Comparison of ENCODE assay signal across 16 cellular contexts in genomic region chr10:79087721-79088120, GRCh38. TPM values are rescaled to one million over a fixed set of nuclear protein-coding genes. Genes with fewer than 3 reads are reported as not detected.
A peak's percentile ranks its signal among the peaks of the same experiment; 100 is the strongest.
DNase-seq lines count a peak whose midpoint lies in the region; ATAC-seq and TF ChIP-seq lines count a peak whose summit lies in the region.
"Had no signal": no experiment of that assay in that cellular context is flagged by ENCODE, and none has a peak within 500 bp of the region (broad histone marks: within the 10 kb centered on the region; RNA-seq: fewer than 3 reads in every experiment).

No MANE protein-coding gene starts in this region.

- H3K4me3 ChIP-seq in heart right ventricle (no peak overlapping the region), esophagus squamous epithelium (peak overlapping the region in 2 of 4 donors; percentile 4 to 39), trophoblast cell (ENCODE audit: low read depth, low read length) (no peak overlapping the region)
- H3K4me3 ChIP-seq: SJCRH30, smooth muscle cell had no signal

- no peak overlapping the region for H4K91ac ChIP-seq in trophoblast cell (ENCODE audit: low read depth, low read length)

- intact Hi-C loops in heart right ventricle (cut with DNase I) (no loop called here), Right ventricle myocardium inferior (cut with DNase I) (no loop called here), esophagus squamous epithelium (cut with DNase I) (no loop called here)

- H3K27ac ChIP-seq in heart right ventricle (peak overlapping the region in 8 of 10 donors; percentile 50 to 83 (median 61)), esophagus squamous epithelium (peak overlapping the region; percentile 63 to 98 (median 70)), trophoblast cell (ENCODE audit: low read depth, low read length) (no peak overlapping the region)
- H3K27ac ChIP-seq: SJCRH30 had no signal

- DNase-seq in heart right ventricle = no peak
- DNase-seq in Right ventricle myocardium inferior (ENCODE audit: missing footprints) = no peak
- no peak for DNase-seq in esophagus squamous epithelium (lab: John Stamatoyannopoulos, UW)
- DNase-seq in trophoblast cell = no peak
- DNase-seq in nucleus accumbens (lab: John Stamatoyannopoulos, UW) = no peak
- DNase-seq in stimulated activated CD4-positive, alpha-beta T cell treated with anti-CD3 and anti-CD28 coated beads, Interleukin-4, amount 100 ng/mL, for 4 hours = no peak
- no peak for DNase-seq in HPDE6-E6E7 (ENCODE audit: extremely low spot score)
- DNase-seq: activated CD8-positive, alpha-beta T cell treated with anti-CD3 and anti-CD28 coated beads for 36 hours; COR-L47; effector memory CD4-positive, alpha-beta T cell; HCEC 1CT; occipital lobe; SJCRH30; stimulated activated naive CD8-positive, alpha-beta T cell treated with anti-CD3 and anti-CD28 coated beads, Interleukin-15, Interleukin-2, amounts not matched to agents 100 U/mL and 50 U/mL, for 24 hours had no signal

- H3K18ac ChIP-seq in trophoblast cell (ENCODE audit: low read length) = no peak overlapping the region

- no peaks in the 10 kb centered on the region for H3K27me3 ChIP-seq in heart right ventricle
- H3K27me3 ChIP-seq in esophagus squamous epithelium = no peaks in the 10 kb centered on the region
- H3K27me3 ChIP-seq in trophoblast cell (ENCODE audit: insufficient read depth, low read length) = no peaks in the 10 kb centered on the region
- H3K27me3 ChIP-seq: SJCRH30 had no signal

- no peak overlapping the region for H2AFZ ChIP-seq in trophoblast cell (ENCODE audit: insufficient read depth, low read length, poor library complexity)

- H4K8ac ChIP-seq in trophoblast cell (ENCODE audit: low read depth, low read length) = no peak overlapping the region

- ATAC-seq in heart right ventricle (peak in 2 of 8 donors; percentile 1 to 5), Right ventricle myocardium inferior (no peak), GM19351 (IDR thresholded peaks at IDR 0.05; ENCODE audit: unreplicated experiment) (no peak)
- ATAC-seq: activated CD8-positive, alpha-beta T cell treated with anti-CD3 and anti-CD28 coated beads for 36 hours; stimulated activated naive CD8-positive, alpha-beta T cell treated with anti-CD3 and anti-CD28 coated beads, Interleukin-15, Interleukin-2, amounts not matched to agents 100 U/mL and 50 U/mL, for 24 hours had no signal

- H2AK5ac ChIP-seq in trophoblast cell (ENCODE audit: low read length) = no peak overlapping the region

- no peak overlapping the region for H4K12ac ChIP-seq in trophoblast cell (ENCODE audit: low read depth, low read length)

- H3K4me2 ChIP-seq in trophoblast cell (ENCODE audit: low read length) = no peak overlapping the region
- H3K4me2 ChIP-seq: smooth muscle cell had no signal

- no peak overlapping the region for H2BK120ac ChIP-seq in trophoblast cell (ENCODE audit: insufficient read depth, low read length, poor library complexity)

- H3K4me1 ChIP-seq in heart right ventricle (peaks cover 60 to 100% (median 98%) of the 10 kb centered on the region in 9 donors), esophagus squamous epithelium (peaks cover 65 to 100% (median 72%) of the 10 kb centered on the region in 3 donors), trophoblast cell (ENCODE audit: control insufficient read depth in 1 of 2, insufficient read depth in 2 of 2, low read length in 2 of 2) (peaks cover 18 to 23% of the 10 kb centered on the region in 2 experiments)

- TF ChIP-seq CTCF in heart right ventricle (IDR thresholded peaks at IDR 0.05) (no peak), esophagus squamous epithelium (IDR thresholded peaks at IDR 0.05) (no peak)

- no peak overlapping the region for H2BK12ac ChIP-seq in trophoblast cell (ENCODE audit: low read length)

- H3K79me2 ChIP-seq in trophoblast cell (ENCODE audit: control insufficient read depth, insufficient read depth, low read length, poor library complexity) = peaks cover 60% of the 10 kb centered on the region

- no peak overlapping the region for H3K23ac ChIP-seq in trophoblast cell (ENCODE audit: low read length)

- 52 to 55% methylated on average over 6 of the region's 6 CpGs for WGBS in heart right ventricle, 2 donors
- 12 to 57% methylated on average over 5 to 6 of the region's 6 CpGs for WGBS in esophagus squamous epithelium, 2 donors
- no CpG with 5 or more reads among the region's 6 CpGs for WGBS in trophoblast cell (ENCODE audit: extremely low coverage, insufficient coverage, insufficient read length)

- H3K9ac ChIP-seq in trophoblast cell (ENCODE audit: low read length) = no peak overlapping the region

- H2BK5ac ChIP-seq in trophoblast cell (ENCODE audit: low read depth, low read length, poor library complexity) = no peak overlapping the region

- H3K79me1 ChIP-seq in trophoblast cell (ENCODE audit: low read length) = peaks cover 2% of the 10 kb centered on the region

- H3K36me3 ChIP-seq in heart right ventricle (peaks cover 0 to 9% (median 0%) of the 10 kb centered on the region in 9 donors), esophagus squamous epithelium (no peaks in the 10 kb centered on the region), trophoblast cell (ENCODE audit: control insufficient read depth in 1 of 2, insufficient read depth in 2 of 2, low read length in 2 of 2) (peaks cover 17 to 29% of the 10 kb centered on the region in 2 experiments)
- H3K36me3 ChIP-seq: SJCRH30 had no signal

- H3K9me3 ChIP-seq in heart right ventricle = no peaks in the 10 kb centered on the region
- H3K9me3 ChIP-seq in esophagus squamous epithelium = no peaks in the 10 kb centered on the region
- no peaks in the 10 kb centered on the region for H3K9me3 ChIP-seq in trophoblast cell (ENCODE audit: insufficient read depth, low read depth, low read length)
- H3K9me3 ChIP-seq: SJCRH30 had no signal

- TF ChIP-seq POLR2A in esophagus squamous epithelium (IDR thresholded peaks at IDR 0.05) = no peak

- H3K14ac ChIP-seq in trophoblast cell (ENCODE audit: low read length) = no peak overlapping the region

- H3K4ac ChIP-seq in trophoblast cell (ENCODE audit: low read depth, low read length) = peak overlapping the region; percentile 6

RNA-seq across cellular contexts. Expression of gene ZMIZ1, which starts 19.0 kb away (rescaled TPM):
- 10 to 100 TPM; 40.4 to 61.5 (median 50.8) TPM for total RNA-seq in heart right ventricle
- polyA plus RNA-seq in heart right ventricle = 10 to 100 TPM; 24.2 to 26.8 TPM
- total RNA-seq in Right ventricle myocardium inferior = 48.8 TPM
- 10 to 100 TPM; 28.2 to 79.5 (median 40.4) TPM for total RNA-seq in esophagus squamous epithelium
- polyA plus RNA-seq in trophoblast cell (2013) = 52.4 and 54.3 TPM in 2 replicates
